ENCODE assay signal across 8 cellular contexts in genomic region chr19:2494084-2494446, GRCh38. TPM values are rescaled to one million over a fixed set of nuclear protein-coding genes. Genes with fewer than 3 reads are reported as not detected.
DNase-seq lines count a peak whose midpoint lies in the region; ATAC-seq and TF ChIP-seq lines count a peak whose summit lies in the region.

No MANE protein-coding gene starts in this region.

- H3K4me3 ChIP-seq in transverse colon = peak overlapping the region in 2 of 4 donors; percentile 47 to 54

- in situ Hi-C loops in transverse colon (cut with MboI; ENCODE audit: low pct_ligation_motif_present in 1 of 4, low pct_unique_long_range_greater_than_20kb in 1 of 4, low sequenced_read_pairs in 3 of 4) = loop anchor here in 1 of 4 donors (10.0 kb wide), 1 partner anchor 51 kb away; no protein-coding TSS in a partner anchor

- H3K4me1 Mint-ChIP-seq in activated naive CD4-positive, alpha-beta T cell treated with anti-CD3 and anti-CD28 coated beads for 36 hours (ENCODE audit: low read depth) = peaks cover 22% of the 10 kb centered on the region
- peaks cover 21% of the 10 kb centered on the region for H3K4me1 Mint-ChIP-seq in activated naive CD8-positive, alpha-beta T cell treated with anti-CD3 and anti-CD28 coated beads for 36 hours

- WGBS in transverse colon (ENCODE audit: low coverage in 1 of 2), 2 donors = 31% methylated on average over 21 of the region's 21 CpGs; no CpG with 5 or more reads in 1 of the 2 donors

- TF ChIP-seq CTCF in transverse colon (IDR thresholded peaks at IDR 0.05) = no peak

- ATAC-seq in HG02763 (IDR thresholded peaks at IDR 0.05; ENCODE audit: unreplicated experiment) = no peak

- intact Hi-C loops in activated naive CD4-positive, alpha-beta T cell treated with anti-CD3 and anti-CD28 coated beads for 36 hours (cut with micrococcal nuclease) = no loop called here
- intact Hi-C loops in transverse colon (cut with DNase I; ENCODE audit: low total_unique reads) = loop anchor here (2.0 kb wide), 1 partner anchor 17 kb away; the partner anchor contains the start of gene GADD45B

- H3K4me1 ChIP-seq in transverse colon = peaks cover 26 to 51% (median 41%) of the 10 kb centered on the region in 4 donors

- peaks cover 42% of the 10 kb centered on the region for H3K27me3 Mint-ChIP-seq in activated naive CD4-positive, alpha-beta T cell treated with anti-CD3 and anti-CD28 coated beads for 36 hours (ENCODE audit: low read depth)
- peaks cover 51% of the 10 kb centered on the region for H3K27me3 Mint-ChIP-seq in activated naive CD8-positive, alpha-beta T cell treated with anti-CD3 and anti-CD28 coated beads for 36 hours

- no peaks in the 10 kb centered on the region for H3K9me3 ChIP-seq in transverse colon

- no peaks in the 10 kb centered on the region for H3K36me3 ChIP-seq in transverse colon

- no peaks in the 10 kb centered on the region for H3K9me3 Mint-ChIP-seq in activated naive CD4-positive, alpha-beta T cell treated with anti-CD3 and anti-CD28 coated beads for 36 hours
- H3K9me3 Mint-ChIP-seq in activated naive CD8-positive, alpha-beta T cell treated with anti-CD3 and anti-CD28 coated beads for 36 hours = no peaks in the 10 kb centered on the region

- TF ChIP-seq EP300 in transverse colon (IDR thresholded peaks at IDR 0.05; ENCODE audit: low read depth) = no peak

- peak overlapping the region; percentile 58 for H3K4me3 Mint-ChIP-seq in activated naive CD4-positive, alpha-beta T cell treated with anti-CD3 and anti-CD28 coated beads for 36 hours
- peak overlapping the region; percentile 18 for H3K4me3 Mint-ChIP-seq in activated naive CD8-positive, alpha-beta T cell treated with anti-CD3 and anti-CD28 coated beads for 36 hours

- TF ChIP-seq POLR2A in transverse colon (IDR thresholded peaks at IDR 0.05) = no peak

- H3K27me3 ChIP-seq in transverse colon = peaks cover 6% of the 10 kb centered on the region

- H3K27ac Mint-ChIP-seq in activated naive CD4-positive, alpha-beta T cell treated with anti-CD3 and anti-CD28 coated beads for 36 hours = no peak overlapping the region
- H3K27ac Mint-ChIP-seq in activated naive CD8-positive, alpha-beta T cell treated with anti-CD3 and anti-CD28 coated beads for 36 hours = no peak overlapping the region

- H3K27ac ChIP-seq in transverse colon = peak overlapping the region; percentile 71 to 95 (median 90)

- no peaks in the 10 kb centered on the region for H3K36me3 Mint-ChIP-seq in activated naive CD4-positive, alpha-beta T cell treated with anti-CD3 and anti-CD28 coated beads for 36 hours (ENCODE audit: low read depth)
- no peaks in the 10 kb centered on the region for H3K36me3 Mint-ChIP-seq in activated naive CD8-positive, alpha-beta T cell treated with anti-CD3 and anti-CD28 coated beads for 36 hours

- CTCF ChIA-PET in activated naive CD4-positive, alpha-beta T cell treated with anti-CD3 and anti-CD28 coated beads for 36 hours (lab: Charles Lee) = no interaction called here

- no peak for DNase-seq in activated naive CD4-positive, alpha-beta T cell treated with anti-CD3 and anti-CD28 coated beads for 36 hours
- no peak for DNase-seq in activated naive CD4-positive, alpha-beta T cell treated with anti-CD3 and anti-CD28 coated beads, Interleukin-2, amount 50 U/mL, for 16 hours
- no peak for DNase-seq in activated naive CD8-positive, alpha-beta T cell treated with anti-CD3 and anti-CD28 coated beads for 36 hours
- DNase-seq in iris pigment epithelial cell (ENCODE audit: low read depth) = peak; percentile 81
- DNase-seq in transverse colon = no peak
- no peak for DNase-seq in mucosa of gallbladder (ENCODE audit: low spot score)
- DNase-seq in stimulated activated naive CD4-positive, alpha-beta T cell (lab: John Stamatoyannopoulos, UW) = no peak

RNA-seq across cellular contexts. Expression of gene GADD45B, which starts 18.1 kb away (rescaled TPM):
- total RNA-seq in activated naive CD4-positive, alpha-beta T cell treated with anti-CD3 and anti-CD28 coated beads for 36 hours = 100 to 1,000 TPM; 107 to 112 TPM
- total RNA-seq in activated naive CD8-positive, alpha-beta T cell treated with anti-CD3 and anti-CD28 coated beads for 36 hours = 10 to 100 TPM; 83.0 to 97.2 TPM
- total RNA-seq in transverse colon = 100 to 1,000 TPM in 3 of 4 donors, 10 to 100 TPM in 1; 59.0 to 280 (median 167) TPM
- 59.8 TPM for total RNA-seq in mucosa of gallbladder

RNA-seq across cellular contexts. Expression of gene LMNB2, which starts 37.3 kb away (rescaled TPM):
- total RNA-seq in activated naive CD4-positive, alpha-beta T cell treated with anti-CD3 and anti-CD28 coated beads for 36 hours = 100 to 1,000 TPM in 1 of 2 experiments, 10 to 100 TPM in 1; 97.7 to 101 TPM
- total RNA-seq in activated naive CD8-positive, alpha-beta T cell treated with anti-CD3 and anti-CD28 coated beads for 36 hours = 100 to 1,000 TPM; 105 to 107 TPM
- total RNA-seq in transverse colon (10 to 100 TPM; 10.8 to 23.9 (median 17.8) TPM), mucosa of gallbladder (23.9 TPM)
